In the genomic region with DNA sequence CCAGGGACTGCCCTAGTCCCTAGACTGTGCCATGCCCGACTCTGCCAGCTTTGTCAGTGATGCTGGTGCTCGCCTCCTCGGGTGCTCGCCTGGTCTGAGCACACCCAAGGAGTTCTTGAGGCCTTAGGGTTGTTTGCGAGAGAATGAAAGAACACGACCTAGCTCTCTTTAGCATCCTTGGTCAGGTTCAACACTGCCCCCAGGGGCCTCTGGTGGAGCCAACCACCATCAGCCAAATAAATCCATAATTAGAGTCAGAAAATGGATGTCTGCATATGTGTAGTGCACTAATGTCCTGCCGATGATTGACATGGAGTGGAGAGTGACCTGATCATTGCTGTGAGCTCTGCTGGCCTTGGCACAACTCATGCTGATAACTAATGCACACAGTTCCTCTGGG, we compare ENCODE assay signal across 1 cellular context.
TF ChIP-seq lines count a peak whose summit lies in the region.

No MANE protein-coding gene starts in this region.

TF ChIP-seq in SK-N-SH treated with all-trans-retinoic acid at 6 μM for 48 hours, 23 proteins besides CTCF, POLR2A, EP300 and RAD21 (continued from another document):
- TF ChIP-seq, protein P1, sequence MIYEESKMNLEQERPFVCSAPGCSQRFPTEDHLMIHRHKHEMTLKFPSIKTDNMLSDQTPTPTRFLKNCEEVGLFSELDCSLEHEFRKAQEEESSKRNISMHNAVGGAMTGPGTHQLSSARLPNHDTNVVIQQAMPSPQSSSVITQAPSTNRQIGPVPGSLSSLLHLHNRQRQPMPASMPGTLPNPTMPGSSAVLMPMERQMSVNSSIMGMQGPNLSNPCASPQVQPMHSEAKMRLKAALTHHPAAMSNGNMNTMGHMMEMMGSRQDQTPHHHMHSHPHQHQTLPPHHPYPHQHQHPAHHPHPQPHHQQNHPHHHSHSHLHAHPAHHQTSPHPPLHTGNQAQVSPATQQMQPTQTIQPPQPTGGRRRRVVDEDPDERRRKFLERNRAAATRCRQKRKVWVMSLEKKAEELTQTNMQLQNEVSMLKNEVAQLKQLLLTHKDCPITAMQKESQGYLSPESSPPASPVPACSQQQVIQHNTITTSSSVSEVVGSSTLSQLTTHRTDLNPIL (CRISPR knock-in tag; IDR thresholded peaks at IDR 0.05; ENCODE audit: low read depth) = no peak
- TF ChIP-seq ZFP3 (CRISPR knock-in tag; IDR thresholded peaks at IDR 0.05) = no peak
- TF ChIP-seq ZFP30 (CRISPR knock-in tag; IDR thresholded peaks at IDR 0.05) = no peak
- no peak for TF ChIP-seq PPARA (CRISPR knock-in tag; IDR thresholded peaks at IDR 0.05; ENCODE audit: borderline replicate concordance)
- TF ChIP-seq ZC3H10 (CRISPR knock-in tag; IDR thresholded peaks at IDR 0.05) = no peak
- TF ChIP-seq OSR1 (CRISPR knock-in tag; IDR thresholded peaks at IDR 0.05) = no peak
- TF ChIP-seq, protein P2, sequence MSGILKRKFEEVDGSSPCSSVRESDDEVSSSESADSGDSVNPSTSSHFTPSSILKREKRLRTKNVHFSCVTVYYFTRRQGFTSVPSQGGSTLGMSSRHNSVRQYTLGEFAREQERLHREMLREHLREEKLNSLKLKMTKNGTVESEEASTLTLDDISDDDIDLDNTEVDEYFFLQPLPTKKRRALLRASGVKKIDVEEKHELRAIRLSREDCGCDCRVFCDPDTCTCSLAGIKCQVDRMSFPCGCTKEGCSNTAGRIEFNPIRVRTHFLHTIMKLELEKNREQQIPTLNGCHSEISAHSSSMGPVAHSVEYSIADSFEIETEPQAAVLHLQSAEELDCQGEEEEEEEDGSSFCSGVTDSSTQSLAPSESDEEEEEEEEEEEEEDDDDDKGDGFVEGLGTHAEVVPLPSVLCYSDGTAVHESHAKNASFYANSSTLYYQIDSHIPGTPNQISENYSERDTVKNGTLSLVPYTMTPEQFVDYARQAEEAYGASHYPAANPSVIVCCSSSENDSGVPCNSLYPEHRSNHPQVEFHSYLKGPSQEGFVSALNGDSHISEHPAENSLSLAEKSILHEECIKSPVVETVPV (CRISPR knock-in tag; IDR thresholded peaks at IDR 0.05) = no peak
- no peak for TF ChIP-seq ZNF8 (CRISPR knock-in tag; IDR thresholded peaks at IDR 0.05)
- TF ChIP-seq ZNF70 (CRISPR knock-in tag; IDR thresholded peaks at IDR 0.05) = no peak
- no peak for TF ChIP-seq CSDC2 (CRISPR knock-in tag; IDR thresholded peaks at IDR 0.05)
- TF ChIP-seq ARNTL (CRISPR knock-in tag; IDR thresholded peaks at IDR 0.05; ENCODE audit: borderline replicate concordance, low read depth) = no peak
